In genomic region chr10:101925027-101925426, GRCh38 we compare ENCODE assay signal across 7 cellular contexts.
"Had no signal": no experiment of that assay in that cellular context is flagged by ENCODE, and none has a peak within 500 bp of the region (broad histone marks: within the 10 kb centered on the region; RNA-seq: fewer than 3 reads in every experiment).

No MANE protein-coding gene starts in this region.

- H3K27ac ChIP-seq: HL-60 had no signal

- FAIRE-seq: HepG2, HTR-8/SVneo, K562 had no signal

- ATAC-seq: HepG2, K562 had no signal

- DNase-seq: IMR-90, KBM-7, KG1 had no signal

- H3K4me3 ChIP-seq: K562 had no signal
